Comparison of ENCODE assay signal across 30 cellular contexts in genomic region chr6:47924001-47924400, GRCh38.
"Had no signal": no experiment of that assay in that cellular context is flagged by ENCODE, and none has a peak within 500 bp of the region (broad histone marks: within the 10 kb centered on the region; RNA-seq: fewer than 3 reads in every experiment).

No MANE protein-coding gene starts in this region.

- ATAC-seq: left colon; left lung; lower lobe of right lung; naive thymus-derived CD8-positive, alpha-beta T cell; right cardiac atrium; sciatic nerve; stimulated activated naive B cell treated with anti-CD40 and anti-IgM and Interleukin-4, amounts not matched to agents 10 μg/mL and 1 μg/mL and 100 μg/mL, for 72 hours; stimulated activated naive CD8-positive, alpha-beta T cell treated with anti-CD3 and anti-CD28 coated beads, Interleukin-15, Interleukin-2, amounts not matched to agents 100 U/mL and 50 U/mL, for 24 hours; upper lobe of right lung had no signal

- H3K4me1 Mint-ChIP-seq: immature natural killer cell; naive thymus-derived CD8-positive, alpha-beta T cell; stimulated activated naive B cell treated with anti-CD40 and anti-IgM and Interleukin-4, amounts not matched to agents 10 μg/mL and 1 μg/mL and 100 μg/mL, for 72 hours had no signal

- DNase-seq: immature natural killer cell; kidney; left colon; left lung; lower lobe of right lung; mammary epithelial cell; mesenchymal stem cell; naive thymus-derived CD8-positive, alpha-beta T cell; ovary; retina; right cardiac atrium; stimulated activated CD4-positive, alpha-beta T cell treated with anti-CD3 and anti-CD28 coated beads, Interleukin-12 subunit alpha, Interleukin-12 subunit beta, amount 100 ng/mL, for 4 hours; stimulated activated CD4-positive, alpha-beta T cell treated with anti-CD3 and anti-CD28 coated beads, Interleukin-15, amount 100 ng/mL, for 24 hours; stimulated activated CD4-positive, alpha-beta T cell treated with anti-CD3 and anti-CD28 coated beads, Interleukin-2, amount 100 ng/mL, for 24 hours; stimulated activated CD4-positive, alpha-beta T cell treated with anti-CD3 and anti-CD28 coated beads, Interleukin-4, amount 100 ng/mL, for 1 hour; stimulated activated naive B cell treated with anti-CD40 and anti-IgM and Interleukin-4, amounts not matched to agents 10 μg/mL and 1 μg/mL and 100 μg/mL, for 72 hours; stimulated activated naive CD8-positive, alpha-beta T cell treated with anti-CD3 and anti-CD28 coated beads, Interleukin-15, Interleukin-2, amounts not matched to agents 100 U/mL and 50 U/mL, for 24 hours; stomach; testis; transverse colon; upper lobe of right lung had no signal

- H3K27me3 Mint-ChIP-seq: stimulated activated naive B cell treated with anti-CD40 and anti-IgM and Interleukin-4, amounts not matched to agents 10 μg/mL and 1 μg/mL and 100 μg/mL, for 72 hours had no signal

- H3K36me3 Mint-ChIP-seq: immature natural killer cell; naive thymus-derived CD8-positive, alpha-beta T cell; stimulated activated naive B cell treated with anti-CD40 and anti-IgM and Interleukin-4, amounts not matched to agents 10 μg/mL and 1 μg/mL and 100 μg/mL, for 72 hours had no signal

- H3K4me3 ChIP-seq: left lung, lower lobe of right lung, ovary, prostate gland, skin epidermis, stomach, testis, thyroid gland, transverse colon, upper lobe of right lung had no signal

- H3K9me3 ChIP-seq: left lung, lower lobe of right lung, neutrophil, ovary, prostate gland, stomach, testis, thyroid gland, transverse colon, upper lobe of right lung had no signal

- FAIRE-seq: islet of Langerhans, kidney, urothelium cell line had no signal

- H3K9me3 Mint-ChIP-seq: nephron; stimulated activated naive B cell treated with anti-CD40 and anti-IgM and Interleukin-4, amounts not matched to agents 10 μg/mL and 1 μg/mL and 100 μg/mL, for 72 hours had no signal

- H3K27ac Mint-ChIP-seq: immature natural killer cell; naive thymus-derived CD8-positive, alpha-beta T cell; nephron; stimulated activated naive B cell treated with anti-CD40 and anti-IgM and Interleukin-4, amounts not matched to agents 10 μg/mL and 1 μg/mL and 100 μg/mL, for 72 hours had no signal

- H3K27me3 ChIP-seq: left lung, neutrophil, ovary, stomach, testis, thyroid gland, transverse colon, upper lobe of right lung had no signal

- H3K27ac ChIP-seq: left lung, lower lobe of right lung, neutrophil, ovary, prostate gland, skin epidermis, stomach, testis, thyroid gland, transverse colon, upper lobe of right lung had no signal

- H3K4me3 Mint-ChIP-seq: immature natural killer cell; naive thymus-derived CD8-positive, alpha-beta T cell; nephron; neural crest cell; stimulated activated naive B cell treated with anti-CD40 and anti-IgM and Interleukin-4, amounts not matched to agents 10 μg/mL and 1 μg/mL and 100 μg/mL, for 72 hours had no signal

- H3K4me1 ChIP-seq: left lung, lower lobe of right lung, prostate gland, stomach, testis, transverse colon, upper lobe of right lung had no signal

- H3K36me3 ChIP-seq: left lung, lower lobe of right lung, neutrophil, ovary, prostate gland, stomach, thyroid gland, transverse colon, upper lobe of right lung had no signal
